Comparison of ENCODE assay signal across 18 cellular contexts in genomic region chr18:59469463-59470180, GRCh38.
DNase-seq lines count a peak whose midpoint lies in the region; ATAC-seq and TF ChIP-seq lines count a peak whose summit lies in the region.
"Had no signal": no experiment of that assay in that cellular context is flagged by ENCODE, and none has a peak within 500 bp of the region (broad histone marks: within the 10 kb centered on the region; RNA-seq: fewer than 3 reads in every experiment).

No MANE protein-coding gene starts in this region.

- TF ChIP-seq CTCF in IMR-90 (conservative IDR thresholded peaks at IDR 0.05; ENCODE audit: low read depth, low read length), result no peak
- no peak for TF ChIP-seq CTCF in left ventricle myocardium inferior (IDR thresholded peaks at IDR 0.05; ENCODE audit: borderline replicate concordance)
- TF ChIP-seq CTCF in mesothelial cell of epicardium (IDR thresholded peaks at IDR 0.05; ENCODE audit: unreplicated experiment), result no peak

- H3K27me3 ChIP-seq in IMR-90 (ENCODE audit: control insufficient read depth, insufficient read depth, low read length) (no peaks in the 10 kb centered on the region), left ventricle myocardium inferior (ENCODE audit: low read depth) (no peaks in the 10 kb centered on the region)

- ATAC-seq in IMR-90 (ENCODE audit: low read depth), result no peak
- peak; percentile 20 for ATAC-seq in esophagus mucosa
- ATAC-seq: HepG2 had no signal

- no peak for DNase-seq in IMR-90
- DNase-seq in left ventricle myocardium inferior, result peak; percentile 55
- DNase-seq in mesothelial cell of epicardium (ENCODE audit: low spot score in 2 of 2, unreplicated experiment in 2 of 2), result no peak
- DNase-seq in T-helper 9 cell, result no peak
- DNase-seq in NCI-H748 (lab: John Stamatoyannopoulos, UW; ENCODE audit: unreplicated experiment), result no peak
- DNase-seq in UCSD-AML1 (lab: John Stamatoyannopoulos, UW; ENCODE audit: unreplicated experiment), result no peak
- DNase-seq: CD4-positive, CD25-positive, alpha-beta regulatory T cell; DMS79; H7; KBM-7; NCI-H1436; NCI-H187 treated with DMSO at 0.1 percent for 48 hours; NCI-H2107; NCI-H524 treated with DMSO at 0.1 percent for 48 hours; OCI-M1 had no signal

- peaks cover 11% of the 10 kb centered on the region for H3K9me3 Mint-ChIP-seq in mesothelial cell of epicardium

- H3K9me1 ChIP-seq in IMR-90 (ENCODE audit: insufficient read depth, low read length), result peaks cover 3% of the 10 kb centered on the region; the same call in 1 of the 2 replicates

- intact Hi-C loops in IMR-90 (cut with micrococcal nuclease), result no loop called here
- intact Hi-C loops in left ventricle myocardium inferior (cut with micrococcal nuclease), result no loop called here

- TF ChIP-seq POLR2A in IMR-90 (IDR thresholded peaks at IDR 0.05; ENCODE audit: low read depth, low read length), result no peak

- no peak for TF ChIP-seq RAD21 in IMR-90 (IDR thresholded peaks at IDR 0.05; ENCODE audit: low read length)

- H2BK5ac ChIP-seq in IMR-90 (ENCODE audit: low read depth, low read length, poor library complexity, severe bottlenecking), result no peak overlapping the region

- H2AK9ac ChIP-seq in IMR-90 (replicated peaks; ENCODE audit: low read depth, low read length, poor library complexity), result no peak overlapping the region

- H4K91ac ChIP-seq in IMR-90 (ENCODE audit: insufficient read depth, low read depth, low read length), result no peak overlapping the region

- no peaks in the 10 kb centered on the region; a peak in 1 of 4 replicates for H3K79me1 ChIP-seq in IMR-90 (ENCODE audit: low read depth in 1 of 2, low read length in 2 of 2)

- peaks cover 22% of the 10 kb centered on the region for H3K36me3 Mint-ChIP-seq in mesothelial cell of epicardium
- H3K36me3 Mint-ChIP-seq: CD4-positive, CD25-positive, alpha-beta regulatory T cell had no signal

- no peak overlapping the region for H4K8ac ChIP-seq in IMR-90 (ENCODE audit: low read depth in 2 of 2, low read length in 2 of 2)

- no TSS peak for BruUV-seq in IMR-90 (replicated peaks; lab: Mats Ljungman, UMichigan)

- no peak overlapping the region for H2AFZ ChIP-seq in IMR-90 (replicated peaks; ENCODE audit: low read length, poor library complexity)

- CTCF ChIA-PET in IMR-90 (lab: Yijun Ruan, JAX), result interaction anchor here (1.7 kb wide), 1 partner anchor 11 kb away, joined by 5 read pairs; no protein-coding TSS in a partner anchor

- no peaks in the 10 kb centered on the region for H4K20me1 ChIP-seq in IMR-90 (ENCODE audit: insufficient read depth, low read length)

- POLR2A ChIA-PET in IMR-90 (lab: Charles Lee; ENCODE audit: unreplicated experiment), result no interaction called here

- peak overlapping the region; percentile 24; the same call in 1 of the 2 replicates for H2AK5ac ChIP-seq in IMR-90 (ENCODE audit: low read depth, low read length)

- no peak overlapping the region for H3K27ac ChIP-seq in IMR-90 (ENCODE audit: insufficient read depth, low read length)
- peak overlapping the region; percentile 91 for H3K27ac ChIP-seq in left ventricle myocardium inferior (replicated peaks)
- H3K27ac ChIP-seq: HL-60 had no signal

- H3K14ac ChIP-seq in IMR-90 (replicated peaks; ENCODE audit: low read depth, low read length), result 0 out of 2 replicates have a peak overlapping the region, but pooled peaks have one; percentile 15

- H3K56ac ChIP-seq in IMR-90 (ENCODE audit: extremely low read depth, insufficient read depth, low read length), result no peak overlapping the region

- no peak overlapping the region for H2BK15ac ChIP-seq in IMR-90 (ENCODE audit: low read depth, low read length)

- 97% methylated on average over 8 of the region's 15 CpGs; no CpG with 5 or more reads in 1 of the 2 experiments for WGBS in IMR-90 (ENCODE audit: extremely low coverage in 2 of 2, insufficient read length in 1 of 2), 2 experiments

- no peak overlapping the region for H3K4me3 Mint-ChIP-seq in mesothelial cell of epicardium
- H3K4me3 Mint-ChIP-seq: CD4-positive, CD25-positive, alpha-beta regulatory T cell had no signal

- H3K9me3 ChIP-seq in IMR-90 (ENCODE audit: control insufficient read depth, insufficient read depth, low read length) (no peaks in the 10 kb centered on the region), left ventricle myocardium inferior (replicated peaks) (no peaks in the 10 kb centered on the region)

- no peak overlapping the region for H2BK20ac ChIP-seq in IMR-90 (ENCODE audit: low read depth, low read length)

- peaks cover 44% of the 10 kb centered on the region for H3K27me3 Mint-ChIP-seq in mesothelial cell of epicardium (ENCODE audit: low read depth)
- H3K27me3 Mint-ChIP-seq: CD4-positive, CD25-positive, alpha-beta regulatory T cell had no signal

- no peak overlapping the region for H2BK120ac ChIP-seq in IMR-90 (ENCODE audit: low read depth, low read length)

- H3K4me3 ChIP-seq in IMR-90 (ENCODE audit: insufficient read depth, low read depth, low read length) (no peak overlapping the region), left ventricle myocardium inferior (no peak overlapping the region)

- peaks cover 16% of the 10 kb centered on the region for H3K4me1 Mint-ChIP-seq in mesothelial cell of epicardium
- H3K4me1 Mint-ChIP-seq: CD4-positive, CD25-positive, alpha-beta regulatory T cell had no signal

- peak overlapping the region; percentile 26 for H3K27ac Mint-ChIP-seq in mesothelial cell of epicardium
- H3K27ac Mint-ChIP-seq: CD4-positive, CD25-positive, alpha-beta regulatory T cell had no signal

- H3K4me1 ChIP-seq in IMR-90 (ENCODE audit: control insufficient read depth, insufficient read depth, low read length) (no peaks in the 10 kb centered on the region; the same call in 1 of the 2 replicates), left ventricle myocardium inferior (peaks cover 26% of the 10 kb centered on the region)

- dilution Hi-C loops in IMR-90 (cut with HindIII; ENCODE audit: low sequenced_read_pairs, unreplicated experiment), result no loop called here

- H3K18ac ChIP-seq in IMR-90 (ENCODE audit: low read depth, low read length), result no peak overlapping the region

- no peak overlapping the region for H3K9ac ChIP-seq in IMR-90 (ENCODE audit: low read depth, low read length)

- in situ Hi-C loops in IMR-90 (cut with MboI; ENCODE audit: low sequenced_read_pairs), result loop anchor here (10.0 to 25.0 kb wide), 2 partner anchors 168 to 225 kb away; partner anchors contain the start of gene CCBE1

- H3K23ac ChIP-seq in IMR-90 (ENCODE audit: low read depth, low read length), result no peak overlapping the region

- H4K5ac ChIP-seq in IMR-90 (ENCODE audit: low read depth, low read length), result no peak overlapping the region; the same call in 1 of the 2 replicates

- H3K36me3 ChIP-seq in IMR-90 (ENCODE audit: control insufficient read depth, insufficient read depth, low read length), result no peaks in the 10 kb centered on the region; the same call in 1 of the 2 replicates
- H3K36me3 ChIP-seq in left ventricle myocardium inferior, result no peaks in the 10 kb centered on the region

- no peak overlapping the region for H3K4ac ChIP-seq in IMR-90 (ENCODE audit: low read depth, low read length)

- no peak overlapping the region for H3K4me2 ChIP-seq in IMR-90 (ENCODE audit: low read depth, low read length)

TF ChIP-seq in IMR-90, 13 proteins besides CTCF, POLR2A, EP300 and RAD21:
- no peak for TF ChIP-seq MAZ (IDR thresholded peaks at IDR 0.05; ENCODE audit: borderline replicate concordance, low read depth, low read length)
- no peak for TF ChIP-seq MAFK (IDR thresholded peaks at IDR 0.05; ENCODE audit: low read depth, low read length)
- TF ChIP-seq SMC3 (IDR thresholded peaks at IDR 0.05; ENCODE audit: low read depth, low read length), result no peak
- TF ChIP-seq RCOR1 (IDR thresholded peaks at IDR 0.05; ENCODE audit: insufficient replicate concordance, low read length), result no peak
- no peak for TF ChIP-seq MXI1 (IDR thresholded peaks at IDR 0.05; ENCODE audit: borderline replicate concordance, low read depth, low read length)
- TF ChIP-seq BHLHE40 (IDR thresholded peaks at IDR 0.05; ENCODE audit: low read depth, low read length), result no peak
- no peak for TF ChIP-seq NFE2L2 (IDR thresholded peaks at IDR 0.05; ENCODE audit: low read depth, low read length)
- TF ChIP-seq CHD1 (IDR thresholded peaks at IDR 0.05; ENCODE audit: low read depth, low read length), result no peak
- TF ChIP-seq RFX5 (IDR thresholded peaks at IDR 0.05; ENCODE audit: low read depth, low read length), result no peak
- TF ChIP-seq CEBPB (IDR thresholded peaks at IDR 0.05; ENCODE audit: low read depth, low read length), result no peak
- no peak for TF ChIP-seq FOS (IDR thresholded peaks at IDR 0.05; ENCODE audit: low read depth, low read length)
- no peak for TF ChIP-seq ELK1 (IDR thresholded peaks at IDR 0.05; ENCODE audit: borderline replicate concordance, low read depth, low read length)
- no peak for TF ChIP-seq USF2 (IDR thresholded peaks at IDR 0.05; ENCODE audit: low read depth, low read length)
